In genomic region chr4:74387790-74388189, GRCh38 we compare ENCODE assay signal across 37 cellular contexts. TPM values are rescaled to one million over a fixed set of nuclear protein-coding genes. Genes with fewer than 3 reads are reported as not detected.
"Had no signal": no experiment of that assay in that cellular context is flagged by ENCODE, and none has a peak within 500 bp of the region (broad histone marks: within the 10 kb centered on the region; RNA-seq: fewer than 3 reads in every experiment).

No MANE protein-coding gene starts in this region.

- H3K9me3 Mint-ChIP-seq: activated B cell treated with CpG ODN at 0.5 μM for 24 hours; activated CD4-positive, alpha-beta memory T cell treated with anti-CD3 and anti-CD28 coated beads, Interleukin-2, amount 10 ng/mL, durations not matched to agents 7 days and 5 days; activated CD4-positive, alpha-beta T cell treated with anti-CD3 and anti-CD28 coated beads, Interleukin-2, amount 10 ng/mL, durations not matched to agents 24 days and 14 days; activated naive CD4-positive, alpha-beta T cell treated with anti-CD3 and anti-CD28 coated beads for 36 hours; activated naive CD4-positive, alpha-beta T cell treated with anti-CD3 and anti-CD28 coated beads, Interleukin-2, amount 50 U/mL, for 72 hours; activated naive CD8-positive, alpha-beta T cell treated with anti-CD3 and anti-CD28 coated beads for 36 hours; activated T-cell treated with anti-CD3 and anti-CD28 coated beads, Interleukin-2, amount 50 U/mL, for 24 hours; activated T-helper 1 cell treated with anti-CD3 and anti-CD28 coated beads, Interleukin-12 subunit alpha, Interleukin-12 subunit beta, Interleukin-2, Interleukin-4 antibody, amounts not matched to agents 30 ng/mL and 10 ng/mL and 1 ng/mL, durations not matched to agents 14 hours and 24 hours and 36 hours; activated T-helper 17 cell treated with anti-CD3 and anti-CD28 coated beads, Interleukin-2, amount 50 U/mL, for 72 hours; T-cell; T-helper 2 cell treated with Interferon-gamma antibody and Interleukin-4, amounts not matched to agents 5 μg/mL and 100 μg/mL, for 36 hours had no signal

- H3K4me3 ChIP-seq: adrenal gland, body of pancreas, breast epithelium had no signal

- H3K27me3 ChIP-seq: adrenal gland, body of pancreas, brain microvascular endothelial cell, breast epithelium had no signal

- H3K4me1 ChIP-seq: adrenal gland, body of pancreas, breast epithelium had no signal

- H3K27me3 Mint-ChIP-seq: activated B cell treated with CpG ODN at 0.5 μM for 24 hours; activated naive CD8-positive, alpha-beta T cell treated with anti-CD3 and anti-CD28 coated beads for 36 hours had no signal

- H3K36me3 Mint-ChIP-seq: activated CD8-positive, alpha-beta memory T cell treated with anti-CD3 and anti-CD28 coated beads, Interleukin-2, amount 10 ng/mL, durations not matched to agents 7 days and 5 days; activated naive CD4-positive, alpha-beta T cell treated with anti-CD3 and anti-CD28 coated beads, Interleukin-2, amount 50 U/mL, for 72 hours; activated naive CD8-positive, alpha-beta T cell treated with anti-CD3 and anti-CD28 coated beads for 36 hours; T-cell had no signal

- ATAC-seq: activated CD8-positive, alpha-beta memory T cell treated with anti-CD3 and anti-CD28 coated beads, Interleukin-2, amount 10 ng/mL, durations not matched to agents 7 days and 5 days; activated CD8-positive, alpha-beta T cell treated with anti-CD3 and anti-CD28 coated beads, Interleukin-2, amount 10 ng/mL, durations not matched to agents 7 days and 5 days; activated naive CD4-positive, alpha-beta T cell treated with anti-CD3 and anti-CD28 coated beads, Interleukin-2, amount 50 U/mL, for 72 hours; activated T-helper 17 cell treated with anti-CD3 and anti-CD28 coated beads, Interleukin-2, amount 50 U/mL, for 72 hours; body of pancreas; T-cell; T-helper 17 cell had no signal

- H3K4me1 Mint-ChIP-seq: activated B cell treated with CpG ODN at 0.5 μM for 24 hours; activated CD4-positive, alpha-beta memory T cell treated with anti-CD3 and anti-CD28 coated beads, Interleukin-2, amount 10 ng/mL, durations not matched to agents 7 days and 5 days; activated CD4-positive, alpha-beta T cell treated with anti-CD3 and anti-CD28 coated beads, Interleukin-2, amount 10 ng/mL, durations not matched to agents 24 days and 14 days; activated CD8-positive, alpha-beta memory T cell treated with anti-CD3 and anti-CD28 coated beads, Interleukin-2, amount 10 ng/mL, durations not matched to agents 7 days and 5 days; activated naive CD8-positive, alpha-beta T cell treated with anti-CD3 and anti-CD28 coated beads for 36 hours; activated T-helper 17 cell treated with anti-CD3 and anti-CD28 coated beads, Interleukin-2, amount 50 U/mL, for 72 hours; T-cell; T-helper 17 cell had no signal

- H3K9me3 ChIP-seq: adrenal gland, body of pancreas, breast epithelium had no signal

- H3K27ac ChIP-seq: adrenal gland, body of pancreas, brain microvascular endothelial cell, breast epithelium, VCaP had no signal

- FAIRE-seq: astrocyte, TTC549 had no signal

- H3K27ac Mint-ChIP-seq: activated B cell treated with CpG ODN at 0.5 μM for 24 hours; activated CD4-positive, alpha-beta memory T cell treated with anti-CD3 and anti-CD28 coated beads, Interleukin-2, amount 10 ng/mL, durations not matched to agents 7 days and 5 days; activated CD4-positive, alpha-beta T cell treated with anti-CD3 and anti-CD28 coated beads, Interleukin-2, amount 10 ng/mL, durations not matched to agents 24 days and 14 days; activated CD8-positive, alpha-beta memory T cell treated with anti-CD3 and anti-CD28 coated beads, Interleukin-2, amount 10 ng/mL, durations not matched to agents 7 days and 5 days; activated CD8-positive, alpha-beta T cell treated with anti-CD3 and anti-CD28 coated beads, Interleukin-2, amount 10 ng/mL, durations not matched to agents 7 days and 5 days; activated naive CD4-positive, alpha-beta T cell treated with anti-CD3 and anti-CD28 coated beads for 36 hours; activated naive CD4-positive, alpha-beta T cell treated with anti-CD3 and anti-CD28 coated beads, Interleukin-2, amount 50 U/mL, for 72 hours; activated naive CD8-positive, alpha-beta T cell treated with anti-CD3 and anti-CD28 coated beads for 36 hours; activated T-cell treated with anti-CD3 and anti-CD28 coated beads, Interleukin-2, amount 50 U/mL, for 24 hours; activated T-helper 1 cell treated with anti-CD3 and anti-CD28 coated beads, Interleukin-12 subunit alpha, Interleukin-12 subunit beta, Interleukin-2, Interleukin-4 antibody, amounts not matched to agents 30 ng/mL and 10 ng/mL and 1 ng/mL, durations not matched to agents 14 hours and 24 hours and 36 hours; activated T-helper 17 cell treated with anti-CD3 and anti-CD28 coated beads, Interleukin-2, amount 50 U/mL, for 72 hours; T-cell; T-helper 17 cell; T-helper 2 cell treated with Interferon-gamma antibody and Interleukin-4, amounts not matched to agents 5 μg/mL and 100 μg/mL, for 36 hours had no signal

- DNase-seq: activated B cell treated with CpG ODN at 0.5 μM for 24 hours; activated CD4-positive, alpha-beta memory T cell treated with anti-CD3 and anti-CD28 coated beads, Interleukin-2, amount 10 ng/mL, durations not matched to agents 7 days and 5 days; activated CD4-positive, alpha-beta T cell treated with anti-CD3 and anti-CD28 coated beads for 4 hours; activated CD4-positive, alpha-beta T cell treated with anti-CD3 and anti-CD28 coated beads, Interleukin-2, amount 10 ng/mL, durations not matched to agents 24 days and 14 days; activated CD4-positive, alpha-beta T cell treated with anti-CD3 and anti-CD28 coated beads, Interleukin-2, amount 50 U/mL, for 48 hours; activated CD4-positive, CD25-positive, alpha-beta regulatory T cell treated with anti-CD3 and anti-CD28 coated beads, Interleukin-2, amount 50 U/mL, for 72 hours; activated CD8-positive, alpha-beta memory T cell treated with anti-CD3 and anti-CD28 coated beads for 24 hours; activated CD8-positive, alpha-beta memory T cell treated with anti-CD3 and anti-CD28 coated beads, Interleukin-2, amount 10 ng/mL, durations not matched to agents 7 days and 5 days; activated CD8-positive, alpha-beta memory T cell treated with anti-CD3 and anti-CD28 coated beads, Interleukin-2, amount 50 U/mL, for 48 hours; activated CD8-positive, alpha-beta T cell treated with anti-CD3 and anti-CD28 coated beads, Interleukin-2, amount 10 ng/mL, durations not matched to agents 7 days and 5 days; activated effector memory CD4-positive, alpha-beta T cell treated with anti-CD3 and anti-CD28 coated beads, Interleukin-2, amount 50 U/mL, for 16 hours; activated gamma-delta T cell treated with Interleukin-2 at 50 U/mL for 16 hours; activated naive CD4-positive, alpha-beta T cell; activated naive CD4-positive, alpha-beta T cell treated with anti-CD3 and anti-CD28 coated beads for 36 hours; activated naive CD4-positive, alpha-beta T cell treated with anti-CD3 and anti-CD28 coated beads, Interleukin-2, amount 50 U/mL, for 16 hours; activated naive CD8-positive, alpha-beta T cell treated with anti-CD3 and anti-CD28 coated beads for 36 hours; activated T-cell treated with anti-CD3 and anti-CD28 coated beads, Interleukin-2, amount 50 U/mL, for 24 hours; activated T-cell treated with anti-CD3 and anti-CD28 coated beads, Interleukin-2, amount 50 U/mL, for 48 hours; adrenal gland; amniotic stem cell; aorta; body of pancreas; brain microvascular endothelial cell; central memory CD4-positive, alpha-beta T cell; T-cell; T-helper 17 cell; T-helper 9 cell had no signal

- H3K36me3 ChIP-seq: adrenal gland, brain microvascular endothelial cell, breast epithelium had no signal

- H3K4me3 Mint-ChIP-seq: activated B cell treated with CpG ODN at 0.5 μM for 24 hours; activated CD4-positive, alpha-beta memory T cell treated with anti-CD3 and anti-CD28 coated beads, Interleukin-2, amount 10 ng/mL, durations not matched to agents 7 days and 5 days; activated CD4-positive, alpha-beta T cell treated with anti-CD3 and anti-CD28 coated beads, Interleukin-2, amount 10 ng/mL, durations not matched to agents 24 days and 14 days; activated CD8-positive, alpha-beta memory T cell treated with anti-CD3 and anti-CD28 coated beads, Interleukin-2, amount 10 ng/mL, durations not matched to agents 7 days and 5 days; activated CD8-positive, alpha-beta T cell treated with anti-CD3 and anti-CD28 coated beads, Interleukin-2, amount 10 ng/mL, durations not matched to agents 7 days and 5 days; activated naive CD4-positive, alpha-beta T cell treated with anti-CD3 and anti-CD28 coated beads for 36 hours; activated naive CD8-positive, alpha-beta T cell treated with anti-CD3 and anti-CD28 coated beads for 36 hours; activated T-cell treated with anti-CD3 and anti-CD28 coated beads, Interleukin-2, amount 50 U/mL, for 24 hours; activated T-helper 1 cell treated with anti-CD3 and anti-CD28 coated beads, Interleukin-12 subunit alpha, Interleukin-12 subunit beta, Interleukin-2, Interleukin-4 antibody, amounts not matched to agents 30 ng/mL and 10 ng/mL and 1 ng/mL, durations not matched to agents 14 hours and 24 hours and 36 hours; activated T-helper 17 cell treated with anti-CD3 and anti-CD28 coated beads, Interleukin-2, amount 50 U/mL, for 72 hours; T-cell; T-helper 17 cell; T-helper 2 cell treated with Interferon-gamma antibody and Interleukin-4, amounts not matched to agents 5 μg/mL and 100 μg/mL, for 36 hours had no signal

RNA-seq across cellular contexts. Expression of gene EREG, which starts 22.8 kb away (rescaled TPM):
- total RNA-seq: activated B cell treated with CpG ODN at 0.5 μM for 24 hours; activated CD4-positive, alpha-beta memory T cell treated with anti-CD3 and anti-CD28 coated beads, Interleukin-2, amount 10 ng/mL, durations not matched to agents 7 days and 5 days; activated CD4-positive, alpha-beta T cell treated with anti-CD3 and anti-CD28 coated beads, Interleukin-2, amount 10 ng/mL, durations not matched to agents 24 days and 14 days; activated CD8-positive, alpha-beta memory T cell treated with anti-CD3 and anti-CD28 coated beads, Interleukin-2, amount 10 ng/mL, durations not matched to agents 7 days and 5 days; activated CD8-positive, alpha-beta T cell treated with anti-CD3 and anti-CD28 coated beads, Interleukin-2, amount 10 ng/mL, durations not matched to agents 7 days and 5 days; activated naive CD4-positive, alpha-beta T cell treated with anti-CD3 and anti-CD28 coated beads for 36 hours; activated naive CD8-positive, alpha-beta T cell treated with anti-CD3 and anti-CD28 coated beads for 36 hours; activated T-helper 1 cell treated with anti-CD3 and anti-CD28 coated beads, Interleukin-12 subunit alpha, Interleukin-12 subunit beta, Interleukin-2, Interleukin-4 antibody, amounts not matched to agents 30 ng/mL and 10 ng/mL and 1 ng/mL, durations not matched to agents 14 hours and 24 hours and 36 hours; activated T-helper 17 cell treated with anti-CD3 and anti-CD28 coated beads, Interleukin-2, amount 50 U/mL, for 72 hours; body of pancreas; T-helper 1 cell treated with Interleukin-12 subunit alpha and Interleukin-12 subunit beta and Interleukin-4 antibody, amounts not matched to agents 30 ng/mL and 1 ng/mL, for 36 hours had no signal

RNA-seq across cellular contexts. Expression of gene AREG, which starts 57.1 kb away (rescaled TPM):
- total RNA-seq: activated CD8-positive, alpha-beta T cell treated with anti-CD3 and anti-CD28 coated beads, Interleukin-2, amount 10 ng/mL, durations not matched to agents 7 days and 5 days; cerebellum had no signal
